ENCODE assay signal across 9 cellular contexts in the genomic region with DNA sequence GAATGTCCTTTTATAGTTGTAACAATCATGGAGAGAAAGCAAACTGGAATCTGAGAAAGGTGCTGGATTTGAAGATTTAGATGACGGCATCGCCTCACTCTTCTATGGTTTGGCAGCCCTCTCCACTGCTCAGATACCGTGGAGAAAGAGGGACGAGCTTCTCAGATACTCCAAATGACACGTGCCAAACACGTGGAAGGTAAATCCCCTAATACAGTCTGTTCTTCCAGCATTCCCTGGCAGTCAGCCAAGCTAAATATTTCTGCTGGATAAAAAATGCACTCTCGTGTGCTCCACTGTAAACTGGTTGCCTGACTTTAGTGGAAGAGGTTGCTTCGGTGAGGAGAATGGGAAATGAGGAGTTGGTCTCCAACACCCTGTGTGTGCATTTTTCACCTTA. TPM values are rescaled to one million over a fixed set of nuclear protein-coding genes. Genes with fewer than 3 reads are reported as not detected.
A peak's percentile ranks its signal among the peaks of the same experiment; 100 is the strongest.
DNase-seq lines count a peak whose midpoint lies in the region; ATAC-seq and TF ChIP-seq lines count a peak whose summit lies in the region.
"Had no signal": no experiment of that assay in that cellular context is flagged by ENCODE, and none has a peak within 500 bp of the region (broad histone marks: within the 10 kb centered on the region; RNA-seq: fewer than 3 reads in every experiment).

No MANE protein-coding gene starts in this region.

- ATAC-seq in esophagus mucosa (peak; percentile 36), upper lobe of right lung (peak; percentile 41), GM19463 (IDR thresholded peaks at IDR 0.05; ENCODE audit: unreplicated experiment) (no peak)

- no peaks in the 10 kb centered on the region for H3K27me3 ChIP-seq in upper lobe of right lung

- no peak overlapping the region for H3K27ac ChIP-seq in upper lobe of right lung
- H3K27ac ChIP-seq: 22Rv1 had no signal

- H3K4me3 ChIP-seq in upper lobe of right lung, result no peak overlapping the region

- DNase-seq in NCI-H2081 (lab: John Stamatoyannopoulos, UW) (peak; percentile 36 to 66), NCI-H2081 treated with DMSO at 0.1 percent for 48 hours (lab: John Stamatoyannopoulos, UW) (no peak), NCI-H82 (lab: John Stamatoyannopoulos, UW) (peak; percentile 97), upper lobe of right lung (no peak), midbrain (lab: John Stamatoyannopoulos, UW) (no peak)
- no peak for DNase-seq in activated effector memory CD4-positive, alpha-beta T cell treated with anti-CD3 and anti-CD28 coated beads, Interleukin-2, amount 50 U/mL, for 16 hours

- H3K36me3 ChIP-seq in upper lobe of right lung, result no peaks in the 10 kb centered on the region

- intact Hi-C loops in upper lobe of right lung (cut with DNase I), result no loop called here

- TF ChIP-seq CTCF in upper lobe of right lung (IDR thresholded peaks at IDR 0.05), result no peak

- H3K4me1 ChIP-seq in upper lobe of right lung, result peaks cover 5% of the 10 kb centered on the region

- no peaks in the 10 kb centered on the region for H3K9me3 ChIP-seq in upper lobe of right lung

RNA-seq across cellular contexts. Expression of a gene that starts 16.7 kb away (rescaled TPM):
- total RNA-seq in esophagus mucosa (94.1 TPM), upper lobe of right lung (17.5 TPM)

Comparison
In these comparisons a context has a peak if more than half of its experiments do, and no peak if none do; other contexts are left out.
1. DNase-seq: peak in NCI-H2081 (2 of 2) and NCI-H82 (single experiment); none in NCI-H2081 treated with DMSO at 0.1 percent for 48 hours (single experiment), upper lobe of right lung (single experiment), midbrain (single experiment) and activated effector memory CD4-positive, alpha-beta T cell treated with anti-CD3 and anti-CD28 coated beads, Interleukin-2, amount 50 U/mL, for 16 hours (single experiment).